Comparison of ENCODE assay signal across 20 cellular contexts in genomic region chr12:22406622-22407021, GRCh38.
DNase-seq lines count a peak whose midpoint lies in the region; ATAC-seq, FAIRE-seq and TF ChIP-seq lines count a peak whose summit lies in the region.
"Had no signal": no experiment of that assay in that cellular context is flagged by ENCODE, and none has a peak within 500 bp of the region (broad histone marks: within the 10 kb centered on the region; RNA-seq: fewer than 3 reads in every experiment).

No MANE protein-coding gene starts in this region.

- no peak for FAIRE-seq in GM12878 (lab: Jason Lieb, UNC)
- FAIRE-seq: GM12892 had no signal

- TF ChIP-seq POLR2A in GM12878 (IDR thresholded peaks at IDR 0.05; ENCODE audit: low read depth, low read length): no peak

- no peaks in the 10 kb centered on the region for H3K79me2 ChIP-seq in GM12878 (ENCODE audit: control insufficient read depth, insufficient read depth, low read length)
- H3K79me2 ChIP-seq in OCI-LY7 (ENCODE audit: insufficient read depth, low read depth, low read length): no peaks in the 10 kb centered on the region

- H3K36me3 ChIP-seq in GM06990 (ENCODE audit: control insufficient read depth, insufficient read depth, low read length) (no peaks in the 10 kb centered on the region), GM12878 (ENCODE audit: control insufficient read depth in 2 of 2, insufficient read depth in 2 of 2, low read length in 1 of 2) (no peaks in the 10 kb centered on the region), OCI-LY7 (ENCODE audit: insufficient read depth, low read length) (no peaks in the 10 kb centered on the region)

- H2AFZ ChIP-seq in GM12878 (ENCODE audit: control insufficient read depth, low read depth, low read length): peak overlapping the region; percentile 23; the same call in 1 of the 2 replicates
- no peak overlapping the region for H2AFZ ChIP-seq in OCI-LY7 (ENCODE audit: low read length)
- H2AFZ ChIP-seq: GM23338 had no signal

- CTCF ChIA-PET in GM12878 (lab: Yijun Ruan, JAX): interaction anchor here (1.1 to 1.2 kb wide), 2 partner anchors 53 to 342 kb away, joined by 3 read pairs; no protein-coding TSS in a partner anchor
- CTCF ChIA-PET in OCI-LY7 (lab: Charles Lee; ENCODE audit: unreplicated experiment): no interaction called here

- SMC1A ChIA-PET in GM12878 (lab: Charles Lee; ENCODE audit: uncharacterized antibody, unreplicated experiment): no interaction called here

- no peaks in the 10 kb centered on the region for H3K9me2 ChIP-seq in OCI-LY7 (ENCODE audit: insufficient read depth, low read length)

- RAD21 ChIA-PET in GM12878 (lab: Charles Lee; ENCODE audit: unreplicated experiment): no interaction called here

- TF ChIP-seq RAD21 in GM12878 (IDR thresholded peaks at IDR 0.05; ENCODE audit: insufficient read depth, low read depth, low read length): no peak

- H3K27ac ChIP-seq in GM12878 (ENCODE audit: control insufficient read depth, insufficient read depth): no peak overlapping the region
- H3K27ac ChIP-seq in OCI-LY7 (ENCODE audit: low read depth, low read length, poor library complexity, severe bottlenecking): no peak overlapping the region
- H3K27ac ChIP-seq: KMS-11 had no signal

- peak; percentile 37 for ATAC-seq in GM19395 (IDR thresholded peaks at IDR 0.05; ENCODE audit: unreplicated experiment)
- peak; percentile 39 for ATAC-seq in HG03139 (IDR thresholded peaks at IDR 0.05; ENCODE audit: unreplicated experiment)
- peak; percentile 56 for ATAC-seq in GM12878
- no peak for ATAC-seq in HG03095 (IDR thresholded peaks at IDR 0.05; ENCODE audit: unreplicated experiment)
- no peak for ATAC-seq in HG03565 (IDR thresholded peaks at IDR 0.05; ENCODE audit: unreplicated experiment)
- ATAC-seq: GM23338; left lobe of liver; naive thymus-derived CD8-positive, alpha-beta T cell; stimulated activated naive CD8-positive, alpha-beta T cell treated with anti-CD3 and anti-CD28 coated beads, Interleukin-15, amount 100 ng/mL, for 72 hours had no signal

- WGBS in GM12878 (ENCODE audit: insufficient coverage, insufficient replicate concordance, low lambda C conversion rate, missing lambda C conversion rate): 35% methylated on average over 1 of the region's 1 CpG

- H4K20me1 ChIP-seq in GM12878 (ENCODE audit: control insufficient read depth, insufficient read depth) (no peaks in the 10 kb centered on the region), OCI-LY7 (ENCODE audit: insufficient read depth, low read length) (no peaks in the 10 kb centered on the region)

- DNase-seq in GM06990 (ENCODE audit: extremely low read depth, insufficient read length): peak; percentile 29
- DNase-seq in GM12878 (ENCODE audit: low read depth, low spot score): no peak
- DNase-seq in Ammon's horn (ENCODE audit: low spot score): no peak
- DNase-seq in OCI-LY7 (ENCODE audit: low spot score): no peak
- DNase-seq: activated CD4-positive, CD25-positive, alpha-beta regulatory T cell treated with anti-CD3 and anti-CD28 coated beads, Interleukin-2, amount 50 U/mL, for 72 hours; activated T-cell treated with anti-CD3 and anti-CD28 coated beads, Interleukin-2, amount 50 U/mL, for 72 hours; aorta; DND-41; head of caudate nucleus; naive thymus-derived CD8-positive, alpha-beta T cell; NCI-H2081; stimulated activated naive CD8-positive, alpha-beta T cell treated with anti-CD3 and anti-CD28 coated beads, Interleukin-15, amount 100 ng/mL, for 72 hours had no signal

- in situ Hi-C loops in GM12878 (cut with MboI): no loop called here

- BruUV-seq in GM12878 (replicated peaks; lab: Mats Ljungman, UMichigan) (no TSS peak), OCI-LY7 (replicated peaks; lab: Mats Ljungman, UMichigan) (no TSS peak)

- no peak for TF ChIP-seq EP300 in GM12878 (IDR thresholded peaks at IDR 0.05; ENCODE audit: borderline replicate concordance in 1 of 2, control insufficient read depth in 1 of 2, low read depth in 2 of 2, low read length in 2 of 2)

- no peak for TF ChIP-seq CTCF in GM06990 (IDR thresholded peaks at IDR 0.05; ENCODE audit: insufficient read depth, low read length, poor library complexity, severe bottlenecking)
- TF ChIP-seq CTCF in GM12878 (IDR thresholded peaks at IDR 0.05 in 2 of 3, conservative IDR thresholded peaks at IDR 0.05 in 1 of 3; ENCODE audit: control insufficient read depth in 2 of 3, extremely low read depth in 1 of 3, insufficient read depth in 1 of 3, low read depth in 3 of 3, low read length in 3 of 3): no peak
- TF ChIP-seq CTCF in OCI-LY7 (conservative IDR thresholded peaks at IDR 0.05; ENCODE audit: low read length): no peak

- H3K9ac ChIP-seq in GM12878 (ENCODE audit: control insufficient read depth, insufficient read depth, low read length): no peak overlapping the region
- H3K9ac ChIP-seq: KMS-11 had no signal

- H3K4me1 ChIP-seq in GM12878 (ENCODE audit: control insufficient read depth, insufficient read depth, low read length): peaks cover 10% of the 10 kb centered on the region
- H3K4me1 ChIP-seq in OCI-LY7 (ENCODE audit: insufficient read depth, low read length, poor library complexity, severe bottlenecking): no peaks in the 10 kb centered on the region

- no peak overlapping the region for H3K4me2 ChIP-seq in GM12878 (ENCODE audit: control insufficient read depth, insufficient read depth)
- no peak overlapping the region for H3K4me2 ChIP-seq in OCI-LY7 (ENCODE audit: low read length)
- H3K4me2 ChIP-seq: GM23338, KMS-11 had no signal

- intact Hi-C loops in GM12878 (cut with micrococcal nuclease; ENCODE audit: unreplicated experiment): loop anchor here (10.0 kb wide), 1 partner anchor 138 kb away; the partner anchor contains the start of gene C2CD5
- intact Hi-C loops in OCI-LY7 (cut with micrococcal nuclease; ENCODE audit: unreplicated experiment): no loop called here

- no peaks in the 10 kb centered on the region for H3K27me3 ChIP-seq in GM06990 (replicated peaks; ENCODE audit: control insufficient read depth, insufficient read depth, low read length)
- H3K27me3 ChIP-seq in GM12878 (replicated peaks in 1 of 2; ENCODE audit: control insufficient read depth in 2 of 2, insufficient read depth in 2 of 2, low read length in 1 of 2): no peaks in the 10 kb centered on the region

- H3K9me3 ChIP-seq in GM12878 (replicated peaks; ENCODE audit: control insufficient read depth, insufficient read depth, low read length) (no peaks in the 10 kb centered on the region), OCI-LY7 (ENCODE audit: low read length) (no peaks in the 10 kb centered on the region)

- H3K4me3 ChIP-seq in GM06990 (replicated peaks; ENCODE audit: low read depth, low read length) (no peak overlapping the region), GM12878 (no peak overlapping the region), OCI-LY7 (ENCODE audit: low read depth, low read length, poor library complexity, severe bottlenecking) (no peak overlapping the region)
- H3K4me3 ChIP-seq: GM23338 had no signal

- POLR2A ChIA-PET in GM12878 (lab: Charles Lee): no interaction called here
- POLR2A ChIA-PET in OCI-LY7 (lab: Charles Lee): interaction anchor here (0.7 kb wide), 1 partner anchor 785 kb away, joined by 4 read pairs; no protein-coding TSS in a partner anchor

TF ChIP-seq in GM12878, 131 proteins besides CTCF, POLR2A, EP300 and RAD21:
- TF ChIP-seq SREBF1 (IDR thresholded peaks at IDR 0.05; ENCODE audit: low read length) (no peak), ZZZ3 (IDR thresholded peaks at IDR 0.05; ENCODE audit: control insufficient read depth, insufficient read length, low read depth) (no peak), SUPT20H (IDR thresholded peaks at IDR 0.05; ENCODE audit: borderline replicate concordance, control insufficient read depth, low read depth, low read length) (no peak), PAX8 (IDR thresholded peaks at IDR 0.05) (no peak), ZNF207 (IDR thresholded peaks at IDR 0.05; ENCODE audit: borderline replicate concordance) (no peak), BRCA1 (IDR thresholded peaks at IDR 0.05; ENCODE audit: low read depth, low read length) (no peak), NR2F1 (conservative IDR thresholded peaks at IDR 0.05) (no peak), SRF (IDR thresholded peaks at IDR 0.05; ENCODE audit: low read depth in 2 of 2, low read length in 2 of 2) (no peak), CEBPB (IDR thresholded peaks at IDR 0.05; ENCODE audit: borderline replicate concordance in 1 of 2, low read depth in 2 of 2, low read length in 2 of 2) (no peak), SMAD5 (IDR thresholded peaks at IDR 0.05; ENCODE audit: low read depth) (no peak)
- TF ChIP-seq, protein P1, sequence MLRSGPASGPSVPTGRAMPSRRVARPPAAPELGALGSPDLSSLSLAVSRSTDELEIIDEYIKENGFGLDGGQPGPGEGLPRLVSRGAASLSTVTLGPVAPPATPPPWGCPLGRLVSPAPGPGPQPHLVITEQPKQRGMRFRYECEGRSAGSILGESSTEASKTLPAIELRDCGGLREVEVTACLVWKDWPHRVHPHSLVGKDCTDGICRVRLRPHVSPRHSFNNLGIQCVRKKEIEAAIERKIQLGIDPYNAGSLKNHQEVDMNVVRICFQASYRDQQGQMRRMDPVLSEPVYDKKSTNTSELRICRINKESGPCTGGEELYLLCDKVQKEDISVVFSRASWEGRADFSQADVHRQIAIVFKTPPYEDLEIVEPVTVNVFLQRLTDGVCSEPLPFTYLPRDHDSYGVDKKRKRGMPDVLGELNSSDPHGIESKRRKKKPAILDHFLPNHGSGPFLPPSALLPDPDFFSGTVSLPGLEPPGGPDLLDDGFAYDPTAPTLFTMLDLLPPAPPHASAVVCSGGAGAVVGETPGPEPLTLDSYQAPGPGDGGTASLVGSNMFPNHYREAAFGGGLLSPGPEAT (IDR thresholded peaks at IDR 0.05; ENCODE audit: low read depth): no peak
- TF ChIP-seq, protein P2, sequence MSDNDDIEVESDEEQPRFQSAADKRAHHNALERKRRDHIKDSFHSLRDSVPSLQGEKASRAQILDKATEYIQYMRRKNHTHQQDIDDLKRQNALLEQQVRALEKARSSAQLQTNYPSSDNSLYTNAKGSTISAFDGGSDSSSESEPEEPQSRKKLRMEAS (IDR thresholded peaks at IDR 0.05; ENCODE audit: low read depth, low read length): no peak

Comparison
In these comparisons a context has a peak if more than half of its experiments do, and no peak if none do; other contexts are left out.
1. ATAC-seq: peak in GM19395 (single experiment), HG03139 (single experiment) and GM12878 (single experiment); none in HG03095 (single experiment) and HG03565 (single experiment).